Comparison of ENCODE assay signal across 14 cellular contexts in genomic region chrX:23898412-23898959, GRCh38. TPM values are rescaled to one million over a fixed set of nuclear protein-coding genes. Genes with fewer than 3 reads are reported as not detected.
DNase-seq lines count a peak whose midpoint lies in the region; ATAC-seq and TF ChIP-seq lines count a peak whose summit lies in the region.
"Had no signal": no experiment of that assay in that cellular context is flagged by ENCODE, and none has a peak within 500 bp of the region (broad histone marks: within the 10 kb centered on the region; RNA-seq: fewer than 3 reads in every experiment).

No MANE protein-coding gene starts in this region.

- intact Hi-C loops in activated CD4-positive, alpha-beta T cell treated with anti-CD3 and anti-CD28 coated beads, Interleukin-2, amount 10 ng/mL, durations not matched to agents 24 days and 14 days (cut with micrococcal nuclease), result no loop called here

- no peaks in the 10 kb centered on the region for H3K9me2 ChIP-seq in GM23338 (ENCODE audit: insufficient read depth)
- no peaks in the 10 kb centered on the region for H3K9me2 ChIP-seq in SK-N-SH

- POLR2A ChIA-PET in SK-N-SH (lab: Yijun Ruan, JAX), result no interaction called here

- H3K79me2 ChIP-seq in GM23338 (replicated peaks; ENCODE audit: insufficient read depth) (peaks cover 39% of the 10 kb centered on the region), SK-N-SH (ENCODE audit: insufficient read depth) (peaks cover 7% of the 10 kb centered on the region; the same call in 1 of the 2 replicates)

- 20% methylated on average over 3 of the region's 3 CpGs for WGBS in SK-N-SH (ENCODE audit: low lambda C conversion rate)

- no peaks in the 10 kb centered on the region for H3K9me3 Mint-ChIP-seq in GM23338
- no peaks in the 10 kb centered on the region for H3K9me3 Mint-ChIP-seq in activated CD4-positive, alpha-beta T cell treated with anti-CD3 and anti-CD28 coated beads, Interleukin-2, amount 10 ng/mL, durations not matched to agents 24 days and 14 days
- H3K9me3 Mint-ChIP-seq: activated T-helper 1 cell treated with anti-CD3 and anti-CD28 coated beads, Interleukin-12 subunit alpha, Interleukin-12 subunit beta, Interleukin-2, Interleukin-4 antibody, amounts not matched to agents 30 ng/mL and 10 ng/mL and 1 ng/mL, durations not matched to agents 14 hours and 24 hours and 36 hours had no signal

- H3K4me1 ChIP-seq in GM23338 (ENCODE audit: insufficient read depth), result peaks cover 19% of the 10 kb centered on the region
- peaks cover 3 to 10% of the 10 kb centered on the region in 2 experiments; a peak in 2 of 4 replicates for H3K4me1 ChIP-seq in SK-N-SH (ENCODE audit: control insufficient read depth in 1 of 2, insufficient read depth in 2 of 2, low read depth in 1 of 2, low read length in 1 of 2)

- peak overlapping the region; percentile 42 for H3K27ac Mint-ChIP-seq in GM23338
- H3K27ac Mint-ChIP-seq in activated CD4-positive, alpha-beta T cell treated with anti-CD3 and anti-CD28 coated beads, Interleukin-2, amount 10 ng/mL, durations not matched to agents 24 days and 14 days, result no peak overlapping the region
- H3K27ac Mint-ChIP-seq: activated T-helper 1 cell treated with anti-CD3 and anti-CD28 coated beads, Interleukin-12 subunit alpha, Interleukin-12 subunit beta, Interleukin-2, Interleukin-4 antibody, amounts not matched to agents 30 ng/mL and 10 ng/mL and 1 ng/mL, durations not matched to agents 14 hours and 24 hours and 36 hours had no signal

- CTCF ChIA-PET in SK-N-SH (lab: Yijun Ruan, JAX), result interaction anchor here (0.8 kb wide), 1 partner anchor 115 kb away, joined by 3 read pairs; the partner anchor contains the start of gene SAT1

- H3K27me3 ChIP-seq in GM23338 (ENCODE audit: insufficient read depth) (no peaks in the 10 kb centered on the region), SK-N-SH (ENCODE audit: insufficient read depth) (no peaks in the 10 kb centered on the region; the same call in 1 of the 2 replicates)

- no peak for TF ChIP-seq CTCF in GM23338 (conservative IDR thresholded peaks at IDR 0.05; ENCODE audit: low read depth in 2 of 2)
- TF ChIP-seq CTCF in SK-N-SH (IDR thresholded peaks at IDR 0.05), result no peak

- H3K4me1 Mint-ChIP-seq in GM23338, result peaks cover 13% of the 10 kb centered on the region; the same call in 2 of the 3 replicates
- H3K4me1 Mint-ChIP-seq in activated CD4-positive, alpha-beta T cell treated with anti-CD3 and anti-CD28 coated beads, Interleukin-2, amount 10 ng/mL, durations not matched to agents 24 days and 14 days, result peaks cover 1% of the 10 kb centered on the region

- H3K9me3 ChIP-seq in SK-N-SH, result no peaks in the 10 kb centered on the region

- no peaks in the 10 kb centered on the region for H3K36me3 Mint-ChIP-seq in GM23338 (ENCODE audit: low read depth)
- no peaks in the 10 kb centered on the region for H3K36me3 Mint-ChIP-seq in activated CD4-positive, alpha-beta T cell treated with anti-CD3 and anti-CD28 coated beads, Interleukin-2, amount 10 ng/mL, durations not matched to agents 24 days and 14 days (ENCODE audit: low read depth)

- H3K4me2 ChIP-seq in GM23338 (no peak overlapping the region), SK-N-SH (peak overlapping the region; percentile 2; the same call in 1 of the 2 replicates)

- H3F3A ChIP-seq in GM23338 (replicated peaks; ENCODE audit: low read depth), result no peaks in the 10 kb centered on the region
- H3F3A ChIP-seq in SK-N-SH (replicated peaks; ENCODE audit: insufficient read depth), result peaks cover 8% of the 10 kb centered on the region

- H4K20me1 ChIP-seq in GM23338 (replicated peaks; ENCODE audit: insufficient read depth), result no peaks in the 10 kb centered on the region
- H4K20me1 ChIP-seq in SK-N-SH (ENCODE audit: insufficient read depth), result no peaks in the 10 kb centered on the region

- H3K36me3 ChIP-seq in GM23338 (ENCODE audit: insufficient read depth) (no peaks in the 10 kb centered on the region), SK-N-SH (replicated peaks in 1 of 2; ENCODE audit: control insufficient read depth in 1 of 2, insufficient read depth in 2 of 2, low read length in 1 of 2) (no peaks in the 10 kb centered on the region)

- H3K9ac ChIP-seq in SK-N-SH, result no peak overlapping the region; the same call in 1 of the 2 replicates

- no peak overlapping the region for H2AFZ ChIP-seq in GM23338
- no peak overlapping the region for H2AFZ ChIP-seq in SK-N-SH (ENCODE audit: low read depth)

- no peak for ATAC-seq in GM23338

- H3K4me3 ChIP-seq in GM23338 (no peak overlapping the region), SK-N-SH (ENCODE audit: low read depth in 2 of 2, low read length in 1 of 2) (no peak overlapping the region)

- H3K27ac ChIP-seq in GM23338 (ENCODE audit: low read depth) (no peak overlapping the region), SK-N-SH (ENCODE audit: low read depth in 2 of 2, low read length in 1 of 2) (peak overlapping the region in 1 of 2 experiments; percentile 57; a peak in 2 of 4 replicates)
- H3K27ac ChIP-seq: VCaP had no signal

- DNase-seq in GM23338 (ENCODE audit: low spot score) (no peak), SK-N-SH (no peak), fibroblast of gingiva (ENCODE audit: low read depth) (peak; percentile 25), renal cortical epithelial cell (ENCODE audit: low read depth) (peak; percentile 86), iPS-NIHi7 (ENCODE audit: extremely low spot score) (no peak), NCI-H2107 treated with DMSO at 0.1 percent for 48 hours (lab: John Stamatoyannopoulos, UW; ENCODE audit: unreplicated experiment) (no peak), ecto neural progenitor cell (ENCODE audit: low spot score) (no peak)
- DNase-seq in activated CD4-positive, alpha-beta T cell treated with anti-CD3 and anti-CD28 coated beads, Interleukin-2, amount 10 ng/mL, durations not matched to agents 24 days and 14 days, result no peak
- DNase-seq: cerebellar nuclear complex, GOT3, KBM-7, NCI-H2107 had no signal

- no peak for TF ChIP-seq EP300 in SK-N-SH (IDR thresholded peaks at IDR 0.05; ENCODE audit: borderline replicate concordance in 1 of 2, low read depth in 1 of 2, low read length in 1 of 2)

- no peaks in the 10 kb centered on the region for H3K27me3 Mint-ChIP-seq in GM23338 (ENCODE audit: insufficient read depth, low read depth, poor library complexity)
- H3K27me3 Mint-ChIP-seq in activated CD4-positive, alpha-beta T cell treated with anti-CD3 and anti-CD28 coated beads, Interleukin-2, amount 10 ng/mL, durations not matched to agents 24 days and 14 days, result no peaks in the 10 kb centered on the region

- no peak for TF ChIP-seq RAD21 in SK-N-SH (IDR thresholded peaks at IDR 0.05; ENCODE audit: low read length)

- H3K4me3 Mint-ChIP-seq in GM23338, result no peak overlapping the region
- H3K4me3 Mint-ChIP-seq in activated CD4-positive, alpha-beta T cell treated with anti-CD3 and anti-CD28 coated beads, Interleukin-2, amount 10 ng/mL, durations not matched to agents 24 days and 14 days, result no peak overlapping the region
- H3K4me3 Mint-ChIP-seq: activated T-helper 1 cell treated with anti-CD3 and anti-CD28 coated beads, Interleukin-12 subunit alpha, Interleukin-12 subunit beta, Interleukin-2, Interleukin-4 antibody, amounts not matched to agents 30 ng/mL and 10 ng/mL and 1 ng/mL, durations not matched to agents 14 hours and 24 hours and 36 hours had no signal

TF ChIP-seq in GM23338, 12 proteins besides CTCF, POLR2A, EP300 and RAD21 (continues in another document):
- no peak for TF ChIP-seq ETS1 (IDR thresholded peaks at IDR 0.05)
- no peak for TF ChIP-seq EZH2phosphoT487 (IDR thresholded peaks at IDR 0.05; ENCODE audit: unreplicated experiment)

TF ChIP-seq in SK-N-SH, 30 proteins besides CTCF, POLR2A, EP300 and RAD21:
- TF ChIP-seq RCOR1 (IDR thresholded peaks at IDR 0.05; ENCODE audit: low read length) (no peak), TEAD4 (IDR thresholded peaks at IDR 0.05; ENCODE audit: borderline replicate concordance, insufficient read depth) (no peak), YY1 (IDR thresholded peaks at IDR 0.05; ENCODE audit: low read depth) (no peak), TAF1 (IDR thresholded peaks at IDR 0.05; ENCODE audit: borderline replicate concordance, low read depth, low read length) (no peak), RFX5 (IDR thresholded peaks at IDR 0.05; ENCODE audit: low read length) (no peak), ELF1 (IDR thresholded peaks at IDR 0.05) (no peak), FOXM1 (IDR thresholded peaks at IDR 0.05; ENCODE audit: low read depth) (no peak)

RNA-seq across cellular contexts. Expression of gene APOO, which starts 9.3 kb away (rescaled TPM):
- 31.0 and 32.8 TPM in 2 replicates for total RNA-seq in GM23338 (2014; rRNA removed; shearing (Covaris generic))
- 72.4 and 77.6 TPM in 2 replicates for polyA plus RNA-seq in GM23338 (2016; fragmentation: Nextera tagmentation; extraction: Ambion mirVana)
- 20.3 and 22.0 TPM in 2 replicates for polyA plus RNA-seq in SK-N-SH (2012; rRNA removed)
- polyA plus RNA-seq in SK-N-SH (2012; cell fraction: cytosol; rRNA removed), result 26.1 and 31.1 TPM in 2 replicates
- polyA plus RNA-seq in SK-N-SH (2012; cell fraction: nucleus; rRNA removed), result 5.4 and 8.5 TPM in 2 replicates
- total RNA-seq in renal cortical epithelial cell, result 16.1 and 16.3 TPM in 2 replicates
- total RNA-seq in activated CD4-positive, alpha-beta T cell treated with anti-CD3 and anti-CD28 coated beads, Interleukin-2, amount 10 ng/mL, durations not matched to agents 24 days and 14 days, result 27.1 and 33.7 TPM in 2 replicates

RNA-seq across cellular contexts. Expression of gene CXorf58, which starts 9.3 kb away (rescaled TPM):
- total RNA-seq in GM23338 (2014; rRNA removed; shearing (Covaris generic)), result 0.56 TPM in 1 of 2 replicates, not detected in the other
- polyA plus RNA-seq in GM23338 (2016; fragmentation: Nextera tagmentation; extraction: Ambion mirVana) (not detected in 2 replicates), SK-N-SH (2012; rRNA removed) (not detected in 2 replicates)
- polyA plus RNA-seq in SK-N-SH (2012; cell fraction: cytosol; rRNA removed), result 0.01 TPM in 2 replicates
- polyA plus RNA-seq in SK-N-SH (2012; cell fraction: nucleus; rRNA removed), result 0.02 TPM in 1 of 2 replicates, not detected in the other
- total RNA-seq in renal cortical epithelial cell, result not detected in 2 replicates
- total RNA-seq in activated CD4-positive, alpha-beta T cell treated with anti-CD3 and anti-CD28 coated beads, Interleukin-2, amount 10 ng/mL, durations not matched to agents 24 days and 14 days, result not detected in 2 replicates
- total RNA-seq: activated T-helper 1 cell treated with anti-CD3 and anti-CD28 coated beads, Interleukin-12 subunit alpha, Interleukin-12 subunit beta, Interleukin-2, Interleukin-4 antibody, amounts not matched to agents 30 ng/mL and 10 ng/mL and 1 ng/mL, durations not matched to agents 14 hours and 24 hours and 36 hours had no signal

Comparison
In these comparisons a context has a peak if more than half of its experiments do, and no peak if none do; other contexts are left out.
1. DNase-seq: peak in fibroblast of gingiva (single experiment) and renal cortical epithelial cell (single experiment); none in GM23338 (single experiment), SK-N-SH (single experiment), iPS-NIHi7 (single experiment), activated CD4-positive, alpha-beta T cell treated with anti-CD3 and anti-CD28 coated beads, Interleukin-2, amount 10 ng/mL, durations not matched to agents 24 days and 14 days (single experiment), NCI-H2107 treated with DMSO at 0.1 percent for 48 hours (single experiment) and ecto neural progenitor cell (single experiment).